ENCODE assay signal across 2 cellular contexts in the genomic region with DNA sequence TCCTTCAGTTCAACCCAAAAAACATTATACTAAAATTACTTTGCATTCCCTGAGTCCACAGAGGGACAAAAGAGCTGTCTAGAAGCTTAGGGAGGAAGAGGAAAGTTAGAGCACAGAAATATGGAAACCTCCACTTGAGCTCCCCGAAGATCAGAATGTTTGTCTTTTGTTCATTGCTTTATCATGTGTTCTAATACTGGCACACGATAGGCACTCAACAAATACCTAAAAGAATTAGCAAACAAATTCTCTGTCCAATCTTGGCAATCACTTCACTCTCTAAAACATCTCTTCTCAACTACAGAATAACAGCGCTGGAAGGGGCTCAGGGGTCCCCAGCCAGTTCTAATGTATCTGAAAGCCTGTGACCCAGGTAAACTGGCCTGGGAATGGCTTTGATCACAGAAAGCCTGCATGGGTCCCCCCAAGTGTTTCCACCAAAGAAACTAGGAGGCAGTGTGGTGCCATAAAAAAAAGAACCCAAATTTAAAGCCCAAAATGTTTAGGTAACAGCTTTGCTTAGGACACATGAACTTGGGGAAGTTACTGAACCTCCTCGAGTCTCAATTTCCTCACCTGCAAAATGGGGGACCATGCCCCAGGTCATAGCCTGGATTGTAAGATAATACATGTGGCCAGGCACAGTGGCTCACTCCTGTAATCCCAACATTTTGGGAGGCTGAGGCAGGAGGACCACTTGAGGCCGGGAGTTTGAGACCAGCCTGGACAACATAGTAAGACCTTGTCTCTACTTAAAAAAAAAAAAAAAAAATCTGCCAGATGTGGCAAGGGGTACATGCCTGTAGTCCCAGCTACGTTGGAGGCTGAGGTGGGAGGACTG.
TF ChIP-seq lines count a peak whose summit lies in the region.

No MANE protein-coding gene starts in this region.

TF ChIP-seq in Ishikawa, 13 proteins besides CTCF, POLR2A, EP300 and RAD21:
- no peak for TF ChIP-seq NFIC (IDR thresholded peaks at IDR 0.05)
- TF ChIP-seq TAF1 (IDR thresholded peaks at IDR 0.05; ENCODE audit: low read depth) = no peak
- TF ChIP-seq, protein P1, sequence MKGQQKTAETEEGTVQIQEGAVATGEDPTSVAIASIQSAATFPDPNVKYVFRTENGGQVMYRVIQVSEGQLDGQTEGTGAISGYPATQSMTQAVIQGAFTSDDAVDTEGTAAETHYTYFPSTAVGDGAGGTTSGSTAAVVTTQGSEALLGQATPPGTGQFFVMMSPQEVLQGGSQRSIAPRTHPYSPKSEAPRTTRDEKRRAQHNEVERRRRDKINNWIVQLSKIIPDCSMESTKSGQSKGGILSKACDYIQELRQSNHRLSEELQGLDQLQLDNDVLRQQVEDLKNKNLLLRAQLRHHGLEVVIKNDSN (IDR thresholded peaks at IDR 0.05) = no peak
- TF ChIP-seq YY1 (IDR thresholded peaks at IDR 0.05; ENCODE audit: low read depth) = no peak
- TF ChIP-seq FOXM1 (IDR thresholded peaks at IDR 0.05; ENCODE audit: borderline replicate concordance, low read depth) = no peak
- TF ChIP-seq EGR1 (IDR thresholded peaks at IDR 0.05) = no peak
- no peak for TF ChIP-seq TEAD4 (IDR thresholded peaks at IDR 0.05)
- TF ChIP-seq, protein P2, sequence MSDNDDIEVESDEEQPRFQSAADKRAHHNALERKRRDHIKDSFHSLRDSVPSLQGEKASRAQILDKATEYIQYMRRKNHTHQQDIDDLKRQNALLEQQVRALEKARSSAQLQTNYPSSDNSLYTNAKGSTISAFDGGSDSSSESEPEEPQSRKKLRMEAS (IDR thresholded peaks at IDR 0.05) = no peak
- no peak for TF ChIP-seq CREB1 (IDR thresholded peaks at IDR 0.05; ENCODE audit: low read depth)
- TF ChIP-seq, protein P3, sequence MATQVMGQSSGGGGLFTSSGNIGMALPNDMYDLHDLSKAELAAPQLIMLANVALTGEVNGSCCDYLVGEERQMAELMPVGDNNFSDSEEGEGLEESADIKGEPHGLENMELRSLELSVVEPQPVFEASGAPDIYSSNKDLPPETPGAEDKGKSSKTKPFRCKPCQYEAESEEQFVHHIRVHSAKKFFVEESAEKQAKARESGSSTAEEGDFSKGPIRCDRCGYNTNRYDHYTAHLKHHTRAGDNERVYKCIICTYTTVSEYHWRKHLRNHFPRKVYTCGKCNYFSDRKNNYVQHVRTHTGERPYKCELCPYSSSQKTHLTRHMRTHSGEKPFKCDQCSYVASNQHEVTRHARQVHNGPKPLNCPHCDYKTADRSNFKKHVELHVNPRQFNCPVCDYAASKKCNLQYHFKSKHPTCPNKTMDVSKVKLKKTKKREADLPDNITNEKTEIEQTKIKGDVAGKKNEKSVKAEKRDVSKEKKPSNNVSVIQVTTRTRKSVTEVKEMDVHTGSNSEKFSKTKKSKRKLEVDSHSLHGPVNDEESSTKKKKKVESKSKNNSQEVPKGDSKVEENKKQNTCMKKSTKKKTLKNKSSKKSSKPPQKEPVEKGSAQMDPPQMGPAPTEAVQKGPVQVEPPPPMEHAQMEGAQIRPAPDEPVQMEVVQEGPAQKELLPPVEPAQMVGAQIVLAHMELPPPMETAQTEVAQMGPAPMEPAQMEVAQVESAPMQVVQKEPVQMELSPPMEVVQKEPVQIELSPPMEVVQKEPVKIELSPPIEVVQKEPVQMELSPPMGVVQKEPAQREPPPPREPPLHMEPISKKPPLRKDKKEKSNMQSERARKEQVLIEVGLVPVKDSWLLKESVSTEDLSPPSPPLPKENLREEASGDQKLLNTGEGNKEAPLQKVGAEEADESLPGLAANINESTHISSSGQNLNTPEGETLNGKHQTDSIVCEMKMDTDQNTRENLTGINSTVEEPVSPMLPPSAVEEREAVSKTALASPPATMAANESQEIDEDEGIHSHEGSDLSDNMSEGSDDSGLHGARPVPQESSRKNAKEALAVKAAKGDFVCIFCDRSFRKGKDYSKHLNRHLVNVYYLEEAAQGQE (IDR thresholded peaks at IDR 0.05; ENCODE audit: low read depth) = no peak
- no peak for TF ChIP-seq TCF12 (IDR thresholded peaks at IDR 0.05; ENCODE audit: low read depth)
- TF ChIP-seq ZBTB7A (IDR thresholded peaks at IDR 0.05; ENCODE audit: low read depth) = no peak
- no peak for TF ChIP-seq CEBPB (IDR thresholded peaks at IDR 0.05)
TF ChIP-seq in Ishikawa: peak in this region for 0.

TF ChIP-seq in GM12878, 131 proteins besides CTCF, POLR2A, EP300 and RAD21:
- TF ChIP-seq YY1 (IDR thresholded peaks at IDR 0.05; ENCODE audit: low read depth, low read length) (no peak), ZNF217 (IDR thresholded peaks at IDR 0.05) (no peak), POLR2AphosphoS5 (IDR thresholded peaks at IDR 0.05; ENCODE audit: low read length) (no peak), GATAD2B (conservative IDR thresholded peaks at IDR 0.05; ENCODE audit: low read depth) (no peak), SMC3 (IDR thresholded peaks at IDR 0.05; ENCODE audit: borderline replicate concordance, low read length) (peak; percentile 33; the same call in 1 of the 2 replicates), JUNB (IDR thresholded peaks at IDR 0.05) (no peak)
